ENCODE assay signal across 9 cellular contexts in the genomic region with DNA sequence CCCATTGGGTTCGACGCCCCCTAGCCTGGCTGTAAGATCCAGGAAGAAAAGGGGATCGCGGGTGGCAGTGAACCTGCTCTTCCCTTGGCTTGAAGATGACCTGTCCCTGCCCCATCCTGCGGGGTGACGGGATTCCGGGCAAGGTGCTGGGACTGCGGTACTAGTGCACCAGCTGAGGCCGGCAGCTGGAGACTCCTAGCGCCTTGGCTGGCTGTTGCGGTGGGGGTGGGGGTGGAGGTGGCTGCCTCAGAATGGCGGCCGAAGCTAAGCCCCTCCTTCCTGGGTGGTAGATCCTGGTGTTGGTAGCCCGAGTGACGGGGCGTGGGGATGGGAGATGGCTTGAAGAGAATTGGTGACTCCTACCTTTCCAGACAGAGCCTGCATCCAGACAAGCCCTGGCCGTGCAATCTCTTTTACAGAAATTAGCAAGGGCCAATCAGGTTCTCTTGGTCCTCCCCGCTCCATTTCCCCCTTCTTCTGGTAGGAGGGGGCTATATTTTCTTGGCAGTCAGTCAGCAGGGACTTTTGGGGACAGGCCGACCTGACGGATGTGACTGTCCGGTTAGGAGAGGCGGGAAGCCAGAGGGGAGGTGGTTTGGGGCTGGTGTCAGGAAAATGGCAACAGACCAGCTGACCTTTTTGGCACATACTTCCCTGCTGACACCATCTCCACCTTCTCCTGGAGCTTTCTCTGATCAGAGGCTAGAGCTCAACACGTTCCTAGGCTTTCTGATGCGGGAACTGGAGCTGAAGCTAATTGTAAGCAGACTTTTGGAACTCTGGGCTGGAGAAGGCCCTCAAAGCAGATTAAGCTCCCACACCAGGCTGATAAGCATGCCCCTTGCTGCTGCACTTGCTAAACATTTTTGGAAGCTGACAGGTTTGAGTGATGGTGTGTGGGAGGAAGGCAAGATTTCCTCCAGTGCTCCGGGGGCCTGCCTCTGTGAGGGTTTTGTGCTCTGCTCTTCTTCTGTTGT. TPM values are rescaled to one million over a fixed set of nuclear protein-coding genes. Genes with fewer than 3 reads are reported as not detected.
A peak's percentile ranks its signal among the peaks of the same experiment; 100 is the strongest.
DNase-seq lines count a peak whose midpoint lies in the region; ATAC-seq and FAIRE-seq lines count a peak whose summit lies in the region.
"Had no signal": no experiment of that assay in that cellular context is flagged by ENCODE, and none has a peak within 500 bp of the region (broad histone marks: within the 10 kb centered on the region; RNA-seq: fewer than 3 reads in every experiment).

No MANE protein-coding gene starts in this region.

- peaks cover 31% of the 10 kb centered on the region for H3K4me1 ChIP-seq in SJCRH30
- peaks cover 0 to 2% of the 10 kb centered on the region in 2 donors for H3K4me1 ChIP-seq in small intestine (ENCODE audit: control insufficient read depth in 2 of 2, insufficient read depth in 1 of 2, low read depth in 1 of 2, low read length in 1 of 2)

- H3K9me3 ChIP-seq in SJCRH30 (replicated peaks) = no peaks in the 10 kb centered on the region
- H3K9me3 ChIP-seq in small intestine (ENCODE audit: control insufficient read depth, low read depth) = no peaks in the 10 kb centered on the region

- peak; percentile 24 for DNase-seq in GM04504 (ENCODE audit: low read depth)
- peak in 1 of 2 experiments; percentile 27 for DNase-seq in SJCRH30
- no peak for DNase-seq in epithelial cell of prostate (ENCODE audit: low read depth, low spot score)
- DNase-seq in naive B cell = no peak
- DNase-seq in stimulated activated CD4-positive, alpha-beta T cell treated with anti-CD3 and anti-CD28 coated beads, Interleukin-1b, Interleukin-23, amount 100 ng/mL, for 48 hours = no peak
- no peak for DNase-seq in activated CD4-positive, alpha-beta T cell treated with anti-CD3 and anti-CD28 coated beads for 48 hours
- DNase-seq in small intestine = no peak

- H3K4me3 Mint-ChIP-seq in naive B cell = peak overlapping the region; percentile 85 to 95 (median 90)

- H3K36me3 ChIP-seq in SJCRH30 (no peaks in the 10 kb centered on the region), small intestine (ENCODE audit: control insufficient read depth in 2 of 2, insufficient read depth in 2 of 2, low read length in 2 of 2) (no peaks in the 10 kb centered on the region)

- H3K27me3 Mint-ChIP-seq in naive B cell = peaks cover 31 to 68% (median 53%) of the 10 kb centered on the region in 3 donors

- H3K4me3 ChIP-seq in SJCRH30 = no peak overlapping the region
- no peak overlapping the region for H3K4me3 ChIP-seq in small intestine (ENCODE audit: low read depth in 1 of 2, low read length in 2 of 2)

- 20 to 27% (median 25%) methylated on average over 25 of the region's 25 CpGs for WGBS in small intestine, 3 donors

- peaks cover 0 to 8% of the 10 kb centered on the region in 2 donors for H3K36me3 Mint-ChIP-seq in naive B cell

- ATAC-seq in naive B cell (ENCODE audit: low read depth in 2 of 2) (no peak), HG02759 (IDR thresholded peaks at IDR 0.05; ENCODE audit: unreplicated experiment) (no peak)

- H3K9me3 Mint-ChIP-seq in naive B cell = no peaks in the 10 kb centered on the region

- no peak for FAIRE-seq in small intestine (lab: Jason Lieb, UNC)

- no peak overlapping the region for H3K27ac Mint-ChIP-seq in naive B cell

- H3K27me3 ChIP-seq in SJCRH30 (no peaks in the 10 kb centered on the region), small intestine (ENCODE audit: control insufficient read depth in 2 of 2, insufficient read depth in 2 of 2, low read length in 2 of 2) (peaks cover 3 to 15% of the 10 kb centered on the region in 2 donors)

- H3K27ac ChIP-seq in SJCRH30 (peak overlapping the region; percentile 61), epithelial cell of prostate (peak overlapping the region; percentile 8), small intestine (ENCODE audit: low read depth in 1 of 2, low read length in 1 of 2) (peak overlapping the region in 1 of 2 donors; percentile 52)
- H3K27ac ChIP-seq: KMS-11 had no signal

- peaks cover 23 to 27% (median 25%) of the 10 kb centered on the region in 3 donors for H3K4me1 Mint-ChIP-seq in naive B cell

RNA-seq across cellular contexts. Expression of a gene that starts 2.0 kb away (rescaled TPM):
- 66.3 and 73.1 TPM in 2 replicates for total RNA-seq in SJCRH30 (2014; rRNA removed; shearing (Covaris generic))
- polyA plus RNA-seq in naive B cell (ENCODE audit: low read depth in 6 of 6) = 1 to 10 TPM in 1 of 6 donors, under 1 TPM in 2, not detected in 3; 0.90 to 3.2 (median 0.94) TPM
- 1 to 10 TPM; 1.6 to 6.5 (median 2.0) TPM for polyA plus RNA-seq in small intestine
